ENCODE assay signal across 1 cellular context in the genomic region with DNA sequence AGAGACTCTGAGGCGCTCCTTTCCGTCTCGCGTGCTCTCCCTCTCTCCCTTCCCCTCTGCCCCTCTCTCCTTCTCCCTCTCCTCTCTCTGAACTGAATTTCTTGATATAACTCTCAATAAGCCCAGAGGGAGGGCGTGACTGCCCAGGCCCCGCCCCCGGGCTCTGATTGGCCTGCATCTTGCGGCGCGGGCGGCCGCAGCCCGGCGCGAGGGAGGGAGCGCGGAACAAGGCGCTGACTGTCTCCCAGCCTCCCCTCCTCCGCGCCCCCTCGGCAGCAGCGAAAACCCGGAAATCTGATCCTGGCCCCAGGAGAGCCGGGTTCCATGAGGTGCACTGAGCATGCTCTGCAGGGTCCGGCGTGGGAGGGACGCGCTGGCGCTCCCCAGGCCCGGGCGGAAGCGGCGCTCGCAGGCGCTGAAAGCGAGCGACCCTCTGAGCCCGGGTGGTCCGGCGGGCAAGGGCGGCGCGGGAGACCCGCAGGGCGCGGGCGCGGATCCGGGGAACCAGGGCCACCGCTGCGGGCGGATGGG.
TF ChIP-seq lines count a peak whose summit lies in the region.

Gene PCDH9 (minus strand): TSS at position 94 of the 531 bp plus-strand sequence. CDS start 1,896 bp downstream, outside the sequence.

TF ChIP-seq in HepG2, 621 proteins besides CTCF, POLR2A, EP300 and RAD21 (continued from another document and continues in another):
- TF ChIP-seq NFAT5 (CRISPR knock-in tag; IDR thresholded peaks at IDR 0.05) (0 out of 2 replicates have a peak, but pooled peaks have one; percentile 61), RFXANK (CRISPR knock-in tag; IDR thresholded peaks at IDR 0.05) (peak; percentile 65; the same call in 1 of the 2 replicates), ZNF33B (CRISPR knock-in tag; IDR thresholded peaks at IDR 0.05) (no peak), ZNF800 (CRISPR knock-in tag; IDR thresholded peaks at IDR 0.05) (no peak), CREB3 (CRISPR knock-in tag; IDR thresholded peaks at IDR 0.05) (no peak), NR0B2 (CRISPR knock-in tag; IDR thresholded peaks at IDR 0.05) (no peak), FOXA1 (IDR thresholded peaks at IDR 0.05) (no peak), FOXA1 (CRISPR knock-in tag; IDR thresholded peaks at IDR 0.05) (no peak), PAWR (CRISPR knock-in tag; IDR thresholded peaks at IDR 0.05; ENCODE audit: borderline replicate concordance) (no peak), ZFP36L1 (CRISPR knock-in tag; IDR thresholded peaks at IDR 0.05) (no peak), ZNF777 (CRISPR knock-in tag; IDR thresholded peaks at IDR 0.05) (peak; percentile 21; the same call in 1 of the 2 replicates), ISL2 (CRISPR knock-in tag; IDR thresholded peaks at IDR 0.05) (peak; percentile 44), ASH2L (IDR thresholded peaks at IDR 0.05; ENCODE audit: insufficient read length, low read depth, low read length) (no peak), FOXC1 (CRISPR knock-in tag; IDR thresholded peaks at IDR 0.05; ENCODE audit: borderline replicate concordance) (no peak), ZNF792 (CRISPR knock-in tag; IDR thresholded peaks at IDR 0.05) (0 out of 2 replicates have a peak, but pooled peaks have one; percentile 66), KDM1A (CRISPR knock-in tag; IDR thresholded peaks at IDR 0.05) (no peak), ZUFSP (CRISPR knock-in tag; IDR thresholded peaks at IDR 0.05; ENCODE audit: borderline replicate concordance) (no peak), ATRX (CRISPR knock-in tag; IDR thresholded peaks at IDR 0.05; ENCODE audit: borderline replicate concordance) (no peak), ZNF547 (CRISPR knock-in tag; IDR thresholded peaks at IDR 0.05) (peak; percentile 50; the same call in 1 of the 2 replicates), MLLT10 (CRISPR knock-in tag; IDR thresholded peaks at IDR 0.05) (no peak), ZNF557 (CRISPR knock-in tag; IDR thresholded peaks at IDR 0.05) (no peak), SALL2 (CRISPR knock-in tag; IDR thresholded peaks at IDR 0.05) (peak; percentile 79), ZBTB39 (CRISPR knock-in tag; IDR thresholded peaks at IDR 0.05) (no peak), NR1H2 (CRISPR knock-in tag; IDR thresholded peaks at IDR 0.05; ENCODE audit: borderline replicate concordance, low read depth) (no peak), NCOA5 (CRISPR knock-in tag; IDR thresholded peaks at IDR 0.05) (no peak), ZNF713 (CRISPR knock-in tag; IDR thresholded peaks at IDR 0.05) (no peak), NRL (CRISPR knock-in tag; IDR thresholded peaks at IDR 0.05; ENCODE audit: borderline replicate concordance) (no peak), ZNF337 (CRISPR knock-in tag; IDR thresholded peaks at IDR 0.05; ENCODE audit: borderline replicate concordance, low read depth) (no peak)
- TF ChIP-seq, protein P1, sequence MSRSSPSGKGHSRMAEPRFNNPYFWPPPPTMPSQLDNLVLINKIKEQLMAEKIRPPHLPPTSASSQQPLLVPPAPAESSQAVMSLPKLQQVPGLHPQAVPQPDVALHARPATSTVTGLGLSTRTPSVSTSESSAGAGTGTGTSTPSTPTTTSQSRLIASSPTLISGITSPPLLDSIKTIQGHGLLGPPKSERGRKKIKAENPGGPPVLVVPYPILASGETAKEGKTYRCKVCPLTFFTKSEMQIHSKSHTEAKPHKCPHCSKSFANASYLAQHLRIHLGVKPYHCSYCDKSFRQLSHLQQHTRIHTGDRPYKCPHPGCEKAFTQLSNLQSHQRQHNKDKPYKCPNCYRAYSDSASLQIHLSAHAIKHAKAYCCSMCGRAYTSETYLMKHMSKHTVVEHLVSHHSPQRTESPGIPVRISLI (CRISPR knock-in tag; IDR thresholded peaks at IDR 0.05; ENCODE audit: borderline replicate concordance) = no peak
- TF ChIP-seq, protein P2, sequence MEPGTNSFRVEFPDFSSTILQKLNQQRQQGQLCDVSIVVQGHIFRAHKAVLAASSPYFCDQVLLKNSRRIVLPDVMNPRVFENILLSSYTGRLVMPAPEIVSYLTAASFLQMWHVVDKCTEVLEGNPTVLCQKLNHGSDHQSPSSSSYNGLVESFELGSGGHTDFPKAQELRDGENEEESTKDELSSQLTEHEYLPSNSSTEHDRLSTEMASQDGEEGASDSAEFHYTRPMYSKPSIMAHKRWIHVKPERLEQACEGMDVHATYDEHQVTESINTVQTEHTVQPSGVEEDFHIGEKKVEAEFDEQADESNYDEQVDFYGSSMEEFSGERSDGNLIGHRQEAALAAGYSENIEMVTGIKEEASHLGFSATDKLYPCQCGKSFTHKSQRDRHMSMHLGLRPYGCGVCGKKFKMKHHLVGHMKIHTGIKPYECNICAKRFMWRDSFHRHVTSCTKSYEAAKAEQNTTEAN (CRISPR knock-in tag; conservative IDR thresholded peaks at IDR 0.05) = no peak; the same call in 1 of the 2 replicates
- TF ChIP-seq, protein P3, sequence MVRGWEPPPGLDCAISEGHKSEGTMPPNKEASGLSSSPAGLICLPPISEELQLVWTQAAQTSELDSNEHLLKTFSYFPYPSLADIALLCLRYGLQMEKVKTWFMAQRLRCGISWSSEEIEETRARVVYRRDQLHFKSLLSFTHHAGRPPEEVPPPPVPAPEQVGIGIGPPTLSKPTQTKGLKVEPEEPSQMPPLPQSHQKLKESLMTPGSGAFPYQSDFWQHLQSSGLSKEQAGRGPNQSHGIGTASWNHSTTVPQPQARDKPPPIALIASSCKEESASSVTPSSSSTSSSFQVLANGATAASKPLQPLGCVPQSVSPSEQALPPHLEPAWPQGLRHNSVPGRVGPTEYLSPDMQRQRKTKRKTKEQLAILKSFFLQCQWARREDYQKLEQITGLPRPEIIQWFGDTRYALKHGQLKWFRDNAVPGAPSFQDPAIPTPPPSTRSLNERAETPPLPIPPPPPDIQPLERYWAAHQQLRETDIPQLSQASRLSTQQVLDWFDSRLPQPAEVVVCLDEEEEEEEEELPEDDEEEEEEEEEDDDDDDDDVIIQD (CRISPR knock-in tag; IDR thresholded peaks at IDR 0.05; ENCODE audit: low read depth) = peak; percentile 46; the same call in 1 of the 2 replicates
- TF ChIP-seq, protein P4, sequence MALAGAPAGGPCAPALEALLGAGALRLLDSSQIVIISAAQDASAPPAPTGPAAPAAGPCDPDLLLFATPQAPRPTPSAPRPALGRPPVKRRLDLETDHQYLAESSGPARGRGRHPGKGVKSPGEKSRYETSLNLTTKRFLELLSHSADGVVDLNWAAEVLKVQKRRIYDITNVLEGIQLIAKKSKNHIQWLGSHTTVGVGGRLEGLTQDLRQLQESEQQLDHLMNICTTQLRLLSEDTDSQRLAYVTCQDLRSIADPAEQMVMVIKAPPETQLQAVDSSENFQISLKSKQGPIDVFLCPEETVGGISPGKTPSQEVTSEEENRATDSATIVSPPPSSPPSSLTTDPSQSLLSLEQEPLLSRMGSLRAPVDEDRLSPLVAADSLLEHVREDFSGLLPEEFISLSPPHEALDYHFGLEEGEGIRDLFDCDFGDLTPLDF (CRISPR knock-in tag; IDR thresholded peaks at IDR 0.05) = peak; percentile 85
